ENCODE assay signal across 1 cellular context in the genomic region with DNA sequence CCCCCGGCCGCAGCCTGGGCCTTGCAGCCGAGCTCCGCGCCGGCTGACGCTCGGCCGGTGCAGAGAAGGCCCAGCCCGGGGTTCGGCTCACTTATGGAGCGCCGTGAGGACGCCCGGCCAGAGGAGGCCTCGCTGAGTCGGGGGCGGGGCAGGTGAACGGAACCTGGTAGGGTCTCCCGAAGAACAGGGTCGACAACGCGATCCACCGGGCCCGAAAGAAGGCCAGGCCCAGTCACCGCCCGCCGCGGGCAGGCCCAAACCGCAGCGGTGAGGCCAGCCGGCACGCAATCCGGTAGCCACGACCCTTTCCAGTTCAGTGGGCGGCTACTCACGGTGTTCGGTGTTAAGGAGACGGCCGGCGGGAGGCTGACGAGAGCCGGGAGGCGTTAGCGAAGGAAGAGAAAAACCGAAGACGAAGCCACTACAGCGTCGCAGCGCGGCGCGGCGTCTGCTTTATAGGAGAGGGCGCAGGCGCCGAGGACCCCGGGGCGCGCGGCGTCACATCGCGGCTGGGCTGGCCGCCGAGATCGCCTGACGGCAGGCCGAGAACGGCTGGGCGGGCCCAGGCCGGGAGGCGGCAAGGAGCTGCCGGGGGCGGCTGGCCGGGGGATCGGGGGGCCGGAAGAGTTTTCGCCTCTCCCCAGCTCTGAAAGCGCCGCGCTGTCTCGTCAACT.
A peak's percentile ranks its signal among the peaks of the same experiment; 100 is the strongest.
TF ChIP-seq lines count a peak whose summit lies in the region.

A gene (minus strand): TSS at position 428 of the 674 bp plus-strand sequence. CDS start 2,928 bp downstream, outside the sequence.

TF ChIP-seq in K562, 482 proteins besides CTCF, POLR2A, EP300 and RAD21 (continued from another document and continues in another):
- TF ChIP-seq SAP30 (IDR thresholded peaks at IDR 0.05; ENCODE audit: borderline replicate concordance, insufficient read depth, low read depth, low read length, poor library complexity, severe bottlenecking) (peak; percentile 80), ZNF668 (CRISPR knock-in tag; IDR thresholded peaks at IDR 0.05) (no peak), ZNF717 (CRISPR knock-in tag; IDR thresholded peaks at IDR 0.05) (no peak), SIRT6 (IDR thresholded peaks at IDR 0.05; ENCODE audit: low read depth, low read length) (no peak), HDGF (IDR thresholded peaks at IDR 0.05) (no peak), SMARCA5 (IDR thresholded peaks at IDR 0.05) (no peak), BACH1 (tag; IDR thresholded peaks at IDR 0.05) (no peak), TEAD1 (CRISPR knock-in tag; IDR thresholded peaks at IDR 0.05) (peak in 1 of 2 experiments; percentile 74; a peak in 1 of 4 replicates), SIX5 (IDR thresholded peaks at IDR 0.05; ENCODE audit: borderline replicate concordance in 1 of 2, insufficient read depth in 1 of 2, low read depth in 1 of 2, low read length in 2 of 2) (no peak), ZFX (CRISPR knock-in tag; IDR thresholded peaks at IDR 0.05) (peak; percentile 100), ZNF444 (CRISPR knock-in tag; IDR thresholded peaks at IDR 0.05) (no peak), YBX1 (IDR thresholded peaks at IDR 0.05) (no peak), MIER1 (IDR thresholded peaks at IDR 0.05; ENCODE audit: low read depth) (no peak), COPS2 (conservative IDR thresholded peaks at IDR 0.05) (no peak), HOXB6 (CRISPR knock-in tag; IDR thresholded peaks at IDR 0.05; ENCODE audit: borderline replicate concordance) (no peak), LARP7 (IDR thresholded peaks at IDR 0.05) (no peak), ZNF507 (tag; conservative IDR thresholded peaks at IDR 0.05) (no peak), ZNF644 (tag; IDR thresholded peaks at IDR 0.05; ENCODE audit: low read depth) (no peak), CC2D1A (IDR thresholded peaks at IDR 0.05) (no peak), HDAC1 (IDR thresholded peaks at IDR 0.05) (peak in 1 of 2 experiments; percentile 89; a peak in 2 of 4 replicates)
- TF ChIP-seq, protein P1, sequence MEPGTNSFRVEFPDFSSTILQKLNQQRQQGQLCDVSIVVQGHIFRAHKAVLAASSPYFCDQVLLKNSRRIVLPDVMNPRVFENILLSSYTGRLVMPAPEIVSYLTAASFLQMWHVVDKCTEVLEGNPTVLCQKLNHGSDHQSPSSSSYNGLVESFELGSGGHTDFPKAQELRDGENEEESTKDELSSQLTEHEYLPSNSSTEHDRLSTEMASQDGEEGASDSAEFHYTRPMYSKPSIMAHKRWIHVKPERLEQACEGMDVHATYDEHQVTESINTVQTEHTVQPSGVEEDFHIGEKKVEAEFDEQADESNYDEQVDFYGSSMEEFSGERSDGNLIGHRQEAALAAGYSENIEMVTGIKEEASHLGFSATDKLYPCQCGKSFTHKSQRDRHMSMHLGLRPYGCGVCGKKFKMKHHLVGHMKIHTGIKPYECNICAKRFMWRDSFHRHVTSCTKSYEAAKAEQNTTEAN (CRISPR knock-in tag; IDR thresholded peaks at IDR 0.05): peak; percentile 44; the same call in 1 of the 2 replicates
- TF ChIP-seq, protein P2, sequence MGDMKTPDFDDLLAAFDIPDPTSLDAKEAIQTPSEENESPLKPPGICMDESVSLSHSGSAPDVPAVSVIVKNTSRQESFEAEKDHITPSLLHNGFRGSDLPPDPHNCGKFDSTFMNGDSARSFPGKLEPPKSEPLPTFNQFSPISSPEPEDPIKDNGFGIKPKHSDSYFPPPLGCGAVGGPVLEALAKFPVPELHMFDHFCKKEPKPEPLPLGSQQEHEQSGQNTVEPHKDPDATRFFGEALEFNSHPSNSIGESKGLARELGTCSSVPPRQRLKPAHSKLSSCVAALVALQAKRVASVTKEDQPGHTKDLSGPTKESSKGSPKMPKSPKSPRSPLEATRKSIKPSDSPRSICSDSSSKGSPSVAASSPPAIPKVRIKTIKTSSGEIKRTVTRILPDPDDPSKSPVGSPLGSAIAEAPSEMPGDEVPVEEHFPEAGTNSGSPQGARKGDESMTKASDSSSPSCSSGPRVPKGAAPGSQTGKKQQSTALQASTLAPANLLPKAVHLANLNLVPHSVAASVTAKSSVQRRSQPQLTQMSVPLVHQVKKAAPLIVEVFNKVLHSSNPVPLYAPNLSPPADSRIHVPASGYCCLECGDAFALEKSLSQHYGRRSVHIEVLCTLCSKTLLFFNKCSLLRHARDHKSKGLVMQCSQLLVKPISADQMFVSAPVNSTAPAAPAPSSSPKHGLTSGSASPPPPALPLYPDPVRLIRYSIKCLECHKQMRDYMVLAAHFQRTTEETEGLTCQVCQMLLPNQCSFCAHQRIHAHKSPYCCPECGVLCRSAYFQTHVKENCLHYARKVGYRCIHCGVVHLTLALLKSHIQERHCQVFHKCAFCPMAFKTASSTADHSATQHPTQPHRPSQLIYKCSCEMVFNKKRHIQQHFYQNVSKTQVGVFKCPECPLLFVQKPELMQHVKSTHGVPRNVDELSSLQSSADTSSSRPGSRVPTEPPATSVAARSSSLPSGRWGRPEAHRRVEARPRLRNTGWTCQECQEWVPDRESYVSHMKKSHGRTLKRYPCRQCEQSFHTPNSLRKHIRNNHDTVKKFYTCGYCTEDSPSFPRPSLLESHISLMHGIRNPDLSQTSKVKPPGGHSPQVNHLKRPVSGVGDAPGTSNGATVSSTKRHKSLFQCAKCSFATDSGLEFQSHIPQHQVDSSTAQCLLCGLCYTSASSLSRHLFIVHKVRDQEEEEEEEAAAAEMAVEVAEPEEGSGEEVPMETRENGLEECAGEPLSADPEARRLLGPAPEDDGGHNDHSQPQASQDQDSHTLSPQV (IDR thresholded peaks at IDR 0.05): no peak
- TF ChIP-seq, protein P3, sequence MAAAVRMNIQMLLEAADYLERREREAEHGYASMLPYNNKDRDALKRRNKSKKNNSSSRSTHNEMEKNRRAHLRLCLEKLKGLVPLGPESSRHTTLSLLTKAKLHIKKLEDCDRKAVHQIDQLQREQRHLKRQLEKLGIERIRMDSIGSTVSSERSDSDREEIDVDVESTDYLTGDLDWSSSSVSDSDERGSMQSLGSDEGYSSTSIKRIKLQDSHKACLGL (CRISPR knock-in tag; IDR thresholded peaks at IDR 0.05; ENCODE audit: borderline replicate concordance, poor library complexity, severe bottlenecking): no peak
- TF ChIP-seq, protein P4, sequence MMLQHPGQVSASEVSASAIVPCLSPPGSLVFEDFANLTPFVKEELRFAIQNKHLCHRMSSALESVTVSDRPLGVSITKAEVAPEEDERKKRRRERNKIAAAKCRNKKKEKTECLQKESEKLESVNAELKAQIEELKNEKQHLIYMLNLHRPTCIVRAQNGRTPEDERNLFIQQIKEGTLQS (IDR thresholded peaks at IDR 0.05): no peak
- TF ChIP-seq, protein P4 (CRISPR knock-in tag; conservative IDR thresholded peaks at IDR 0.05): peak; percentile 81; the same call in 1 of the 2 replicates
- TF ChIP-seq, protein P5, sequence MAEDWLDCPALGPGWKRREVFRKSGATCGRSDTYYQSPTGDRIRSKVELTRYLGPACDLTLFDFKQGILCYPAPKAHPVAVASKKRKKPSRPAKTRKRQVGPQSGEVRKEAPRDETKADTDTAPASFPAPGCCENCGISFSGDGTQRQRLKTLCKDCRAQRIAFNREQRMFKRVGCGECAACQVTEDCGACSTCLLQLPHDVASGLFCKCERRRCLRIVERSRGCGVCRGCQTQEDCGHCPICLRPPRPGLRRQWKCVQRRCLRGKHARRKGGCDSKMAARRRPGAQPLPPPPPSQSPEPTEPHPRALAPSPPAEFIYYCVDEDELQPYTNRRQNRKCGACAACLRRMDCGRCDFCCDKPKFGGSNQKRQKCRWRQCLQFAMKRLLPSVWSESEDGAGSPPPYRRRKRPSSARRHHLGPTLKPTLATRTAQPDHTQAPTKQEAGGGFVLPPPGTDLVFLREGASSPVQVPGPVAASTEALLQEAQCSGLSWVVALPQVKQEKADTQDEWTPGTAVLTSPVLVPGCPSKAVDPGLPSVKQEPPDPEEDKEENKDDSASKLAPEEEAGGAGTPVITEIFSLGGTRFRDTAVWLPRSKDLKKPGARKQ (CRISPR knock-in tag; IDR thresholded peaks at IDR 0.05): no peak
- TF ChIP-seq, protein P6, sequence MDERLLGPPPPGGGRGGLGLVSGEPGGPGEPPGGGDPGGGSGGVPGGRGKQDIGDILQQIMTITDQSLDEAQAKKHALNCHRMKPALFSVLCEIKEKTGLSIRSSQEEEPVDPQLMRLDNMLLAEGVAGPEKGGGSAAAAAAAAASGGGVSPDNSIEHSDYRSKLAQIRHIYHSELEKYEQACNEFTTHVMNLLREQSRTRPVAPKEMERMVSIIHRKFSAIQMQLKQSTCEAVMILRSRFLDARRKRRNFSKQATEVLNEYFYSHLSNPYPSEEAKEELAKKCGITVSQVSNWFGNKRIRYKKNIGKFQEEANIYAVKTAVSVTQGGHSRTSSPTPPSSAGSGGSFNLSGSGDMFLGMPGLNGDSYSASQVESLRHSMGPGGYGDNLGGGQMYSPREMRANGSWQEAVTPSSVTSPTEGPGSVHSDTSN (CRISPR knock-in tag; IDR thresholded peaks at IDR 0.05; ENCODE audit: low read depth): no peak
- TF ChIP-seq, protein P6 (tag; conservative IDR thresholded peaks at IDR 0.05; ENCODE audit: low read depth): no peak
- TF ChIP-seq, protein P7, sequence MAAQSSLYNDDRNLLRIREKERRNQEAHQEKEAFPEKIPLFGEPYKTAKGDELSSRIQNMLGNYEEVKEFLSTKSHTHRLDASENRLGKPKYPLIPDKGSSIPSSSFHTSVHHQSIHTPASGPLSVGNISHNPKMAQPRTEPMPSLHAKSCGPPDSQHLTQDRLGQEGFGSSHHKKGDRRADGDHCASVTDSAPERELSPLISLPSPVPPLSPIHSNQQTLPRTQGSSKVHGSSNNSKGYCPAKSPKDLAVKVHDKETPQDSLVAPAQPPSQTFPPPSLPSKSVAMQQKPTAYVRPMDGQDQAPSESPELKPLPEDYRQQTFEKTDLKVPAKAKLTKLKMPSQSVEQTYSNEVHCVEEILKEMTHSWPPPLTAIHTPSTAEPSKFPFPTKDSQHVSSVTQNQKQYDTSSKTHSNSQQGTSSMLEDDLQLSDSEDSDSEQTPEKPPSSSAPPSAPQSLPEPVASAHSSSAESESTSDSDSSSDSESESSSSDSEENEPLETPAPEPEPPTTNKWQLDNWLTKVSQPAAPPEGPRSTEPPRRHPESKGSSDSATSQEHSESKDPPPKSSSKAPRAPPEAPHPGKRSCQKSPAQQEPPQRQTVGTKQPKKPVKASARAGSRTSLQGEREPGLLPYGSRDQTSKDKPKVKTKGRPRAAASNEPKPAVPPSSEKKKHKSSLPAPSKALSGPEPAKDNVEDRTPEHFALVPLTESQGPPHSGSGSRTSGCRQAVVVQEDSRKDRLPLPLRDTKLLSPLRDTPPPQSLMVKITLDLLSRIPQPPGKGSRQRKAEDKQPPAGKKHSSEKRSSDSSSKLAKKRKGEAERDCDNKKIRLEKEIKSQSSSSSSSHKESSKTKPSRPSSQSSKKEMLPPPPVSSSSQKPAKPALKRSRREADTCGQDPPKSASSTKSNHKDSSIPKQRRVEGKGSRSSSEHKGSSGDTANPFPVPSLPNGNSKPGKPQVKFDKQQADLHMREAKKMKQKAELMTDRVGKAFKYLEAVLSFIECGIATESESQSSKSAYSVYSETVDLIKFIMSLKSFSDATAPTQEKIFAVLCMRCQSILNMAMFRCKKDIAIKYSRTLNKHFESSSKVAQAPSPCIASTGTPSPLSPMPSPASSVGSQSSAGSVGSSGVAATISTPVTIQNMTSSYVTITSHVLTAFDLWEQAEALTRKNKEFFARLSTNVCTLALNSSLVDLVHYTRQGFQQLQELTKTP (IDR thresholded peaks at IDR 0.05; ENCODE audit: low read depth in 1 of 2, partially characterized antibody in 2 of 2): peak in 1 of 2 experiments; percentile 25
- TF ChIP-seq, protein P8, sequence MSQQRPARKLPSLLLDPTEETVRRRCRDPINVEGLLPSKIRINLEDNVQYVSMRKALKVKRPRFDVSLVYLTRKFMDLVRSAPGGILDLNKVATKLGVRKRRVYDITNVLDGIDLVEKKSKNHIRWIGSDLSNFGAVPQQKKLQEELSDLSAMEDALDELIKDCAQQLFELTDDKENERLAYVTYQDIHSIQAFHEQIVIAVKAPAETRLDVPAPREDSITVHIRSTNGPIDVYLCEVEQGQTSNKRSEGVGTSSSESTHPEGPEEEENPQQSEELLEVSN (IDR thresholded peaks at IDR 0.05; ENCODE audit: borderline replicate concordance in 1 of 2, extremely low read depth in 1 of 2, insufficient read depth in 1 of 2, insufficient read length in 1 of 2, low read depth in 1 of 2, low read length in 1 of 2, poor library complexity in 1 of 2, severe bottlenecking in 1 of 2): peak in 1 of 2 experiments; percentile 54
- TF ChIP-seq, protein P9, sequence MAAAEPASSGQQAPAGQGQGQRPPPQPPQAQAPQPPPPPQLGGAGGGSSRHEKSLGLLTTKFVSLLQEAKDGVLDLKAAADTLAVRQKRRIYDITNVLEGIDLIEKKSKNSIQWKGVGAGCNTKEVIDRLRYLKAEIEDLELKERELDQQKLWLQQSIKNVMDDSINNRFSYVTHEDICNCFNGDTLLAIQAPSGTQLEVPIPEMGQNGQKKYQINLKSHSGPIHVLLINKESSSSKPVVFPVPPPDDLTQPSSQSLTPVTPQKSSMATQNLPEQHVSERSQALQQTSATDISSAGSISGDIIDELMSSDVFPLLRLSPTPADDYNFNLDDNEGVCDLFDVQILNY (CRISPR knock-in tag; IDR thresholded peaks at IDR 0.05): peak; percentile 77; the same call in 1 of the 2 replicates
- TF ChIP-seq, protein P10, sequence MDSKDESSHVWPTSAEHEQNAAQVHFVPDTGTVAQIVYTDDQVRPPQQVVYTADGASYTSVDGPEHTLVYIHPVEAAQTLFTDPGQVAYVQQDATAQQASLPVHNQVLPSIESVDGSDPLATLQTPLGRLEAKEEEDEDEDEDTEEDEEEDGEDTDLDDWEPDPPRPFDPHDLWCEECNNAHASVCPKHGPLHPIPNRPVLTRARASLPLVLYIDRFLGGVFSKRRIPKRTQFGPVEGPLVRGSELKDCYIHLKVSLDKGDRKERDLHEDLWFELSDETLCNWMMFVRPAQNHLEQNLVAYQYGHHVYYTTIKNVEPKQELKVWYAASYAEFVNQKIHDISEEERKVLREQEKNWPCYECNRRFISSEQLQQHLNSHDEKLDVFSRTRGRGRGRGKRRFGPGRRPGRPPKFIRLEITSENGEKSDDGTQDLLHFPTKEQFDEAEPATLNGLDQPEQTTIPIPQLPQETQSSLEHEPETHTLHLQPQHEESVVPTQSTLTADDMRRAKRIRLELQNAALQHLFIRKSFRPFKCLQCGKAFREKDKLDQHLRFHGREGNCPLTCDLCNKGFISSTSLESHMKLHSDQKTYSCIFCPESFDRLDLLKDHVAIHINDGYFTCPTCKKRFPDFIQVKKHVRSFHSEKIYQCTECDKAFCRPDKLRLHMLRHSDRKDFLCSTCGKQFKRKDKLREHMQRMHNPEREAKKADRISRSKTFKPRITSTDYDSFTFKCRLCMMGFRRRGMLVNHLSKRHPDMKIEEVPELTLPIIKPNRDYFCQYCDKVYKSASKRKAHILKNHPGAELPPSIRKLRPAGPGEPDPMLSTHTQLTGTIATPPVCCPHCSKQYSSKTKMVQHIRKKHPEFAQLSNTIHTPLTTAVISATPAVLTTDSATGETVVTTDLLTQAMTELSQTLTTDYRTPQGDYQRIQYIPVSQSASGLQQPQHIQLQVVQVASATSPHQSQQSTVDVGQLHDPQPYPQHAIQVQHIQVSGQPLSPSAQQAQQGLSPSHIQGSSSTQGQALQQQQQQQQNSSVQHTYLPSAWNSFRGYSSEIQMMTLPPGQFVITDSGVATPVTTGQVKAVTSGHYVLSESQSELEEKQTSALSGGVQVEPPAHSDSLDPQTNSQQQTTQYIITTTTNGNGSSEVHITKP (IDR thresholded peaks at IDR 0.05; ENCODE audit: partially characterized antibody): no peak
